ENCODE assay signal across 25 cellular contexts in genomic region chr18:3388323-3388722, GRCh38.
DNase-seq lines count a peak whose midpoint lies in the region; ATAC-seq and TF ChIP-seq lines count a peak whose summit lies in the region.
"Had no signal": no experiment of that assay in that cellular context is flagged by ENCODE, and none has a peak within 500 bp of the region (broad histone marks: within the 10 kb centered on the region; RNA-seq: fewer than 3 reads in every experiment).

No MANE protein-coding gene starts in this region.

- intact Hi-C loops in PC-9 (cut with micrococcal nuclease; ENCODE audit: unreplicated experiment), result no loop called here

- WGBS in smooth muscle cell (ENCODE audit: low lambda C conversion rate), result 96% methylated on average over 1 of the region's 1 CpG

- H3K4me1 Mint-ChIP-seq in WTC11 (peaks cover 20% of the 10 kb centered on the region), T-helper 17 cell (peaks cover 4% of the 10 kb centered on the region)
- H3K4me1 Mint-ChIP-seq: CD14-positive monocyte; CD4-positive, alpha-beta memory T cell; CD4-positive, CD25-positive, alpha-beta regulatory T cell; CD8-positive, alpha-beta memory T cell had no signal

- H3K36me3 ChIP-seq in HEK293 (ENCODE audit: control insufficient read depth in 2 of 2, insufficient read depth in 1 of 2, low read length in 2 of 2) (no peaks in the 10 kb centered on the region), PC-9 (ENCODE audit: low read depth) (no peaks in the 10 kb centered on the region), smooth muscle cell (ENCODE audit: low read depth) (no peaks in the 10 kb centered on the region)
- H3K36me3 ChIP-seq: BE2C, BLaER1 had no signal

- no peak for DNase-seq in PC-9
- no peak for DNase-seq in WTC11 (ENCODE audit: low spot score)
- DNase-seq in smooth muscle cell (lab: John Stamatoyannopoulos, UW; ENCODE audit: unreplicated experiment), result no peak
- DNase-seq in SIG-M5 treated with dmso at 0.1 percent for 504 hours (lab: John Stamatoyannopoulos, UW; ENCODE audit: unreplicated experiment), result no peak
- no peak for DNase-seq in erythroblast (lab: John Stamatoyannopoulos, UW)
- no peak for DNase-seq in T-helper 17 cell
- DNase-seq: 8988T; ACHN; BE2C; C1 segment of cervical spinal cord; CD4-positive, alpha-beta memory T cell; CD4-positive, CD25-positive, alpha-beta regulatory T cell; CD8-positive, alpha-beta memory T cell; COR-L47; DMS 273 treated with DMSO at 0.1 percent for 48 hours; DMS153; DMS53; DMS79; DND-41; EL; GDM1 had no signal

- no peak for TF ChIP-seq CTCF in HEK293 (tag by site-specific recombination; IDR thresholded peaks at IDR 0.05)
- TF ChIP-seq CTCF in PC-9 (conservative IDR thresholded peaks at IDR 0.05), result no peak
- no peak for TF ChIP-seq CTCF in WTC11 (IDR thresholded peaks at IDR 0.05)
- TF ChIP-seq CTCF in smooth muscle cell (IDR thresholded peaks at IDR 0.05; ENCODE audit: borderline replicate concordance, insufficient read depth, poor library complexity, severe bottlenecking), result no peak

- no TSS peak for BruUV-seq in PC-9 (replicated peaks; lab: Mats Ljungman, UMichigan)

- peaks cover 29% of the 10 kb centered on the region for H3K9me3 Mint-ChIP-seq in WTC11

- no peaks in the 10 kb centered on the region for H3K9me2 ChIP-seq in PC-9 (ENCODE audit: insufficient read depth)

- H3K36me3 Mint-ChIP-seq in WTC11 (peaks cover 26% of the 10 kb centered on the region), T-helper 17 cell (ENCODE audit: low read depth) (no peaks in the 10 kb centered on the region)
- H3K36me3 Mint-ChIP-seq: CD14-positive monocyte; CD4-positive, CD25-positive, alpha-beta regulatory T cell had no signal

- H4K20me1 ChIP-seq in PC-9 (ENCODE audit: insufficient read depth) (no peaks in the 10 kb centered on the region), smooth muscle cell (ENCODE audit: low read depth) (no peaks in the 10 kb centered on the region)
- H4K20me1 ChIP-seq: BLaER1 had no signal

- no peak overlapping the region for H3K27ac ChIP-seq in HEK293 (ENCODE audit: extremely low read depth, low read depth, low read length)
- peak overlapping the region; percentile 99 for H3K27ac ChIP-seq in PC-9
- H3K27ac ChIP-seq in smooth muscle cell (ENCODE audit: low read depth), result peak overlapping the region; percentile 14
- H3K27ac ChIP-seq: BLaER1 had no signal

- H3K79me2 ChIP-seq in PC-9 (ENCODE audit: low read depth), result peaks cover 5% of the 10 kb centered on the region; the same call in 1 of the 2 replicates
- no peaks in the 10 kb centered on the region for H3K79me2 ChIP-seq in smooth muscle cell (ENCODE audit: low read depth)

- H2AFZ ChIP-seq in PC-9, result no peak overlapping the region
- no peak overlapping the region for H2AFZ ChIP-seq in smooth muscle cell (ENCODE audit: low read depth)

- no peak for TF ChIP-seq POLR2A in erythroblast (IDR thresholded peaks at IDR 0.05; ENCODE audit: low read length)

- no peak overlapping the region for H3K4me3 ChIP-seq in HEK293 (ENCODE audit: low read depth, low read length)
- no peak overlapping the region for H3K4me3 ChIP-seq in PC-9
- no peak overlapping the region for H3K4me3 ChIP-seq in smooth muscle cell
- H3K4me3 ChIP-seq: BLaER1, GM12878 had no signal

- H3K9me3 ChIP-seq in HEK293 (ENCODE audit: control insufficient read depth, insufficient read depth, low read depth, low read length), result no peaks in the 10 kb centered on the region; the same call in 1 of the 2 replicates
- H3K9me3 ChIP-seq in PC-9 (ENCODE audit: insufficient read depth, low read depth), result 0 out of 2 replicates have a peak, but pooled peaks cover 7% of the 10 kb centered on the region
- peaks cover 8% of the 10 kb centered on the region for H3K9me3 ChIP-seq in smooth muscle cell (replicated peaks; ENCODE audit: low read depth)
- H3K9me3 ChIP-seq in T-helper 17 cell (ENCODE audit: control insufficient read depth, low read length, poor library complexity, severe bottlenecking), result no peaks in the 10 kb centered on the region
- H3K9me3 ChIP-seq: BE2C had no signal

- no peak overlapping the region for H3K27ac Mint-ChIP-seq in WTC11
- H3K27ac Mint-ChIP-seq in T-helper 17 cell, result no peak overlapping the region
- H3K27ac Mint-ChIP-seq: CD14-positive monocyte; CD4-positive, alpha-beta memory T cell; CD4-positive, CD25-positive, alpha-beta regulatory T cell; CD8-positive, alpha-beta memory T cell had no signal

- POLR2A ChIA-PET in HEK293 (lab: Yijun Ruan, JAX), result interaction anchor here (0.7 kb wide), 1 partner anchor 59 kb away, joined by 3 read pairs; no protein-coding TSS in a partner anchor
- POLR2A ChIA-PET in PC-9 (lab: Charles Lee; ENCODE audit: unreplicated experiment), result interaction anchor here (1.3 kb wide), 1 partner anchor 23 kb away, joined by 8 read pairs; no protein-coding TSS in a partner anchor
- POLR2A ChIA-PET in WTC11 (lab: Charles Lee), result no interaction called here

- H3K27me3 ChIP-seq in PC-9 (ENCODE audit: insufficient read depth, low read depth), result no peaks in the 10 kb centered on the region
- no peaks in the 10 kb centered on the region for H3K27me3 ChIP-seq in smooth muscle cell (ENCODE audit: low read depth)
- H3K27me3 ChIP-seq: BE2C, BLaER1 had no signal

- H3K4me1 ChIP-seq in HEK293 (ENCODE audit: control insufficient read depth, insufficient read depth, low read length) (peaks cover 5% of the 10 kb centered on the region; the same call in 1 of the 2 replicates), PC-9 (replicated peaks; ENCODE audit: insufficient read depth) (peaks cover 64% of the 10 kb centered on the region), smooth muscle cell (ENCODE audit: low read depth) (peaks cover 8% of the 10 kb centered on the region)
- H3K4me1 ChIP-seq: BE2C had no signal

- H3K27me3 Mint-ChIP-seq in WTC11 (ENCODE audit: low read depth) (no peaks in the 10 kb centered on the region; the same call in 1 of the 2 replicates), T-helper 17 cell (no peaks in the 10 kb centered on the region)
- H3K27me3 Mint-ChIP-seq: CD4-positive, alpha-beta memory T cell had no signal

- ATAC-seq in WTC11 (no peak), T-helper 17 cell (no peak)
- ATAC-seq: GM12878 had no signal

- peak overlapping the region; percentile 37; the same call in 1 of the 2 replicates for H3K4me2 ChIP-seq in PC-9
- H3K4me2 ChIP-seq in smooth muscle cell, result no peak overlapping the region

- CTCF ChIA-PET in HEK293 (lab: Yijun Ruan, JAX) (no interaction called here), PC-9 (lab: Charles Lee) (no interaction called here), WTC11 (lab: Charles Lee) (interaction anchor here (1.1 kb wide), 1 partner anchor 206 kb away, joined by 3 read pairs; no protein-coding TSS in a partner anchor)

- no peak overlapping the region for H3K4me3 Mint-ChIP-seq in WTC11
- H3K4me3 Mint-ChIP-seq in T-helper 17 cell, result no peak overlapping the region
- H3K4me3 Mint-ChIP-seq: CD14-positive monocyte; CD4-positive, alpha-beta memory T cell; CD4-positive, CD25-positive, alpha-beta regulatory T cell; CD8-positive, alpha-beta memory T cell had no signal

- H3F3A ChIP-seq in PC-9 (ENCODE audit: insufficient read depth, low read depth) (peaks cover 49% of the 10 kb centered on the region), smooth muscle cell (ENCODE audit: low read depth) (peaks cover 2% of the 10 kb centered on the region)

- H3K9ac ChIP-seq in smooth muscle cell (ENCODE audit: low read depth), result no peak overlapping the region
- H3K9ac ChIP-seq: BLaER1 had no signal

TF ChIP-seq in HEK293, 187 proteins besides CTCF, POLR2A, EP300 and RAD21:
- TF ChIP-seq PBX3 (CRISPR knock-in tag; IDR thresholded peaks at IDR 0.05) (no peak), ZNF121 (tag by site-specific recombination; IDR thresholded peaks at IDR 0.05) (peak; percentile 63; the same call in 1 of the 2 replicates)

TF ChIP-seq in WTC11, 78 proteins besides CTCF, POLR2A, EP300 and RAD21:
- no peak for TF ChIP-seq TP53 (CRISPR knock-in tag; IDR thresholded peaks at IDR 0.05)
- TF ChIP-seq ZNF121 (CRISPR knock-in tag; IDR thresholded peaks at IDR 0.05), result 0 out of 2 replicates have a peak, but pooled peaks have one; percentile 7
- TF ChIP-seq NFATC4 (CRISPR knock-in tag; IDR thresholded peaks at IDR 0.05), result no peak

Comparison
In these comparisons a context has a peak if more than half of its experiments do, and no peak if none do; other contexts are left out.
1. Of the 8 proteins assayed by ChIP-seq in both HEK293 and WTC11: peak only in HEK293: none; only in WTC11: none; in both: ZNF121; in neither: 7.